Comparison of ENCODE assay signal across 7 cellular contexts in genomic region chr6:108134213-108134973, GRCh38.
DNase-seq lines count a peak whose midpoint lies in the region; ATAC-seq and TF ChIP-seq lines count a peak whose summit lies in the region.

No MANE protein-coding gene starts in this region.

- CTCF ChIA-PET in HEK293 (lab: Yijun Ruan, JAX) = interaction anchor here (0.5 to 1.3 kb wide), 6 partner anchors 29 to 228 kb away, joined by 3 to 4 read pairs (median 3); no protein-coding TSS in a partner anchor

- H3K9me3 ChIP-seq in HEK293 (ENCODE audit: control insufficient read depth, insufficient read depth, low read depth, low read length) (no peaks in the 10 kb centered on the region), iPS-18a (ENCODE audit: control insufficient read depth, low read depth, low read length) (no peaks in the 10 kb centered on the region)

- peak overlapping the region; percentile 1 for H3K9ac ChIP-seq in iPS-18a (ENCODE audit: low read length)

- ATAC-seq in HG02938 (IDR thresholded peaks at IDR 0.05; ENCODE audit: unreplicated experiment) (no peak), GM21825 (IDR thresholded peaks at IDR 0.05; ENCODE audit: unreplicated experiment) (no peak)

- H3K27ac ChIP-seq in HEK293 (ENCODE audit: extremely low read depth, low read depth, low read length) (peak overlapping the region; percentile 53), iPS-18a (ENCODE audit: low read length) (no peak overlapping the region), skin epidermis (peak overlapping the region in 9 of 21 experiments; percentile 48 to 89 (median 72))

- H3K36me3 ChIP-seq in HEK293 (ENCODE audit: control insufficient read depth in 2 of 2, insufficient read depth in 1 of 2, low read length in 2 of 2) = no peaks in the 10 kb centered on the region
- H3K36me3 ChIP-seq in iPS-18a (ENCODE audit: control insufficient read depth, low read depth, low read length) = no peaks in the 10 kb centered on the region

- TF ChIP-seq CTCF in HEK293 (tag by site-specific recombination; IDR thresholded peaks at IDR 0.05) = no peak
- no peak for TF ChIP-seq CTCF in WI38 (IDR thresholded peaks at IDR 0.05; ENCODE audit: low read depth, low read length)

- peaks cover 81% of the 10 kb centered on the region for H3K27me3 ChIP-seq in iPS-18a (ENCODE audit: control insufficient read depth, insufficient read depth, low read length)

- DNase-seq in NCI-H524 (lab: John Stamatoyannopoulos, UW) = no peak

- H3K4me3 ChIP-seq in HEK293 (ENCODE audit: low read depth, low read length) (peak overlapping the region; percentile 26), WI38 (ENCODE audit: low read depth, low read length) (peak overlapping the region; percentile 50), iPS-18a (ENCODE audit: low read length) (peak overlapping the region; percentile 40), skin epidermis (peak overlapping the region in 6 of 7 experiments; percentile 11 to 45 (median 30))

- POLR2A ChIA-PET in HEK293 (lab: Yijun Ruan, JAX) = interaction anchor here (0.8 to 2.4 kb wide), 11 partner anchors 10 to 1307 kb away, joined by 3 to 12 read pairs (median 3); partner anchors contain the start of genes NR2E1, SEC63 and SNX3

- no peaks in the 10 kb centered on the region for H3K4me1 ChIP-seq in HEK293 (ENCODE audit: control insufficient read depth, insufficient read depth, low read length)
- peaks cover 15% of the 10 kb centered on the region for H3K4me1 ChIP-seq in iPS-18a (ENCODE audit: control insufficient read depth, low read depth, low read length)

TF ChIP-seq in HEK293, 187 proteins besides CTCF, POLR2A, EP300 and RAD21:
- no peak for TF ChIP-seq ZNF558 (tag by site-specific recombination; IDR thresholded peaks at IDR 0.05)
- 0 out of 2 replicates have a peak, but pooled peaks have one; percentile 11 for TF ChIP-seq ZBTB20 (tag by site-specific recombination; IDR thresholded peaks at IDR 0.05)
- 0 out of 2 replicates have a peak, but pooled peaks have one; percentile 8 for TF ChIP-seq TCF7L2 (IDR thresholded peaks at IDR 0.05; ENCODE audit: borderline replicate concordance, low read depth, low read length)
- TF ChIP-seq PRDM6 (tag by site-specific recombination; IDR thresholded peaks at IDR 0.05) = 0 out of 2 replicates have a peak, but pooled peaks have one; percentile 7
- no peak for TF ChIP-seq ZNF155 (tag by site-specific recombination; IDR thresholded peaks at IDR 0.05)
- peak; percentile 81 for TF ChIP-seq PRDM10 (tag by site-specific recombination; IDR thresholded peaks at IDR 0.05)
- TF ChIP-seq ZBTB17 (tag by site-specific recombination; IDR thresholded peaks at IDR 0.05) = peak; percentile 40; the same call in 1 of the 2 replicates
- no peak for TF ChIP-seq KLF7 (tag by site-specific recombination; IDR thresholded peaks at IDR 0.05; ENCODE audit: borderline replicate concordance)
- 0 out of 2 replicates have a peak, but pooled peaks have one; percentile 2 for TF ChIP-seq ZNF623 (tag by site-specific recombination; IDR thresholded peaks at IDR 0.05)
- 0 out of 2 replicates have a peak, but pooled peaks have one; percentile 30 for TF ChIP-seq PRDM1 (tag by site-specific recombination; IDR thresholded peaks at IDR 0.05)
